Comparison of ENCODE assay signal across 8 cellular contexts in genomic region chr17:61411944-61412859, GRCh38. TPM values are rescaled to one million over a fixed set of nuclear protein-coding genes. Genes with fewer than 3 reads are reported as not detected.
A peak's percentile ranks its signal among the peaks of the same experiment; 100 is the strongest.
DNase-seq lines count a peak whose midpoint lies in the region; ATAC-seq and TF ChIP-seq lines count a peak whose summit lies in the region.

No MANE protein-coding gene starts in this region.

- peaks cover 25% of the 10 kb centered on the region for H3K4me1 Mint-ChIP-seq in nephron progenitor cell

- no peak for TF ChIP-seq EP300 in stomach (IDR thresholded peaks at IDR 0.05)

- peak; percentile 61 for ATAC-seq in GM21515 (IDR thresholded peaks at IDR 0.05; ENCODE audit: unreplicated experiment)

- no peaks in the 10 kb centered on the region for H3K36me3 ChIP-seq in stomach

- H3K4me3 ChIP-seq in stomach, result peak overlapping the region; percentile 46 to 75 (median 65)

- no peaks in the 10 kb centered on the region for H3K36me3 Mint-ChIP-seq in nephron progenitor cell (ENCODE audit: low read depth)

- peaks cover 5 to 81% (median 51%) of the 10 kb centered on the region in 3 donors for H3K27me3 ChIP-seq in stomach

- peak overlapping the region; percentile 55 to 93 (median 84) for H3K27ac ChIP-seq in stomach

- no peak for TF ChIP-seq POLR2A in stomach (IDR thresholded peaks at IDR 0.05)

- TF ChIP-seq CTCF in nephron progenitor cell (IDR thresholded peaks at IDR 0.05) (peak; percentile 99), stomach (IDR thresholded peaks at IDR 0.05) (peak in 5 of 7 experiments; percentile 90 to 100 (median 98))

- no peak overlapping the region for H3K27ac Mint-ChIP-seq in nephron progenitor cell

- DNase-seq in Caki2 (ENCODE audit: low read depth) (peak; percentile 77), HuH-7 (ENCODE audit: low spot score) (peak; percentile 91), fibroblast of the conjunctiva (ENCODE audit: low read depth) (peak; percentile 53), nephron progenitor cell (peak; percentile 87), stomach (peak; percentile 82)
- peak; percentile 61 for DNase-seq in activated T-helper 9 cell treated with anti-CD3 and anti-CD28 coated beads, Interleukin-2, amount 50 U/mL, for 16 hours (ENCODE audit: low read depth)

- H3K9me3 Mint-ChIP-seq in nephron progenitor cell, result no peaks in the 10 kb centered on the region

- intact Hi-C loops in stomach (cut with DNase I; ENCODE audit: low total_unique reads), result loop anchor here (10.0 kb wide), 1 partner anchor 423 kb away; no protein-coding TSS in a partner anchor

- H3K4me1 ChIP-seq in stomach, result peaks cover 31 to 83% (median 69%) of the 10 kb centered on the region in 4 donors

- H3K9me3 ChIP-seq in stomach, result no peaks in the 10 kb centered on the region

- in situ Hi-C loops in Caki2 (cut with HindIII; ENCODE audit: low pct_unique_long_range_greater_than_20kb, low sequenced_read_pairs), result no loop called here

- WGBS in stomach, 5 donors, result 0 to 1% (median 0%) methylated on average over 20 to 83 of the region's 83 CpGs

- H3K4me3 Mint-ChIP-seq in nephron progenitor cell, result peak overlapping the region; percentile 75

- H3K27me3 Mint-ChIP-seq in nephron progenitor cell (ENCODE audit: low read depth, poor library complexity), result peaks cover 74% of the 10 kb centered on the region

TF ChIP-seq in PFSK-1, 5 proteins besides CTCF, POLR2A, EP300 and RAD21:
- TF ChIP-seq SIN3A (IDR thresholded peaks at IDR 0.05; ENCODE audit: borderline replicate concordance, insufficient read depth, low read length), result no peak
- TF ChIP-seq FOXP2 (optimal IDR thresholded peaks at IDR 0.05; ENCODE audit: borderline replicate concordance, extremely low read depth, extremely low read length, insufficient read depth), result peak; percentile 76
- TF ChIP-seq REST (IDR thresholded peaks at IDR 0.05; ENCODE audit: insufficient read depth in 1 of 2, low read depth in 2 of 2, low read length in 2 of 2), result no peak

RNA-seq across cellular contexts. Expression of gene TBX2, which starts 12.6 kb away (rescaled TPM):
- 0.49 and 1.2 TPM in 2 replicates for total RNA-seq in Caki2 (2014; rRNA removed; shearing (Covaris generic); ENCODE audit: low replicate concordance)
- 9.0 TPM for polyA plus RNA-seq in PFSK-1 (2012; ENCODE audit: insufficient read length, low read depth)
- 10 to 100 TPM in 4 of 5 donors, under 1 TPM in 1; 0.58 to 31.6 (median 22.3) TPM for total RNA-seq in stomach
- 10 to 100 TPM in 2 of 3 donors, 1 to 10 TPM in 1; 9.4 to 27.0 (median 21.8) TPM for polyA plus RNA-seq in stomach

RNA-seq across cellular contexts. Expression of gene TBX4, which starts 40.0 kb away (rescaled TPM):
- 1.7 TPM in 1 of 2 replicates, not detected in the other for total RNA-seq in Caki2 (2014; rRNA removed; shearing (Covaris generic); ENCODE audit: low replicate concordance)
- polyA plus RNA-seq in PFSK-1 (2012; ENCODE audit: insufficient read length, low read depth), result not detected
- total RNA-seq in stomach, result under 1 TPM in 1 of 5 donors, not detected in 4; 0.73 TPM
- under 1 TPM in 1 of 3 donors, not detected in 2; 0.08 TPM for polyA plus RNA-seq in stomach

Comparison
In these comparisons a context has a peak if more than half of its experiments do, and no peak if none do; other contexts are left out.
1. Peak in every context shown above with its lines: DNase-seq, ATAC-seq, H3K4me3 ChIP-seq and H3K27ac ChIP-seq.